In the genomic region with DNA sequence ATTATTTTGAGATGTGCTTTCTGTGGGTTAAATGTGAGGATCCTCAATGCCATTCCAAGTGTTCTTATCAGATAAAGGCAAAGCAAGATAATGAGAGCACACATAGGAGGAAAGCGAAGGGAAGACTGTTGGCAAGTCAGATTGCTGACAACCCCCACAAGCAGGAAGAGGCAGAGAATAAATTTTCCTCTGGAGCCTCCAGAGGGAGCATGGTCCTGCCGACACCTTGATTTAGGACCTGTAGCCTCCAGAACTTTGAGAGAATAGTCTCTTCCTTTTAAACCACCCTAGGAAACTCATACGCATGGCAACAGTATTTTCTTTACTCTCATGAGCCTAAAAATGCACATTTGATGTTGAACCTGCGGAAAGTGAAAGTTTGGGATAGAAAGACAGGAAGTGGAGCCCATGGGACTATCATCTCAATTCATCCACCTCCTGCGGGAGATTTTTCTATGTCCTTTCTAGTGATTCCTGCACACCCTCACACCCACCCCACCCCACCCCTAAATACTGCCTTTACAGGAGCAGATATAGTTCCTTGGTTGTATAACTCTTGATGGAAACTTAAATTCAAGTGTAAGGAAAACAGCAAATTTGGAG, we compare ENCODE assay signal across 9 cellular contexts.
A peak's percentile ranks its signal among the peaks of the same experiment; 100 is the strongest.
DNase-seq lines count a peak whose midpoint lies in the region; ATAC-seq, FAIRE-seq and TF ChIP-seq lines count a peak whose summit lies in the region.
"Had no signal": no experiment of that assay in that cellular context is flagged by ENCODE, and none has a peak within 500 bp of the region (broad histone marks: within the 10 kb centered on the region; RNA-seq: fewer than 3 reads in every experiment).

No MANE protein-coding gene starts in this region.

- no peak overlapping the region for H2BK120ac ChIP-seq in trophoblast cell (ENCODE audit: insufficient read depth, low read length, poor library complexity)

- H3K27me3 ChIP-seq in Panc1 (ENCODE audit: control insufficient read depth, insufficient read depth, low read length) (no peaks in the 10 kb centered on the region), trophoblast cell (ENCODE audit: insufficient read depth, low read length) (no peaks in the 10 kb centered on the region)

- H3K23ac ChIP-seq in trophoblast cell (ENCODE audit: low read length) = no peak overlapping the region

- no CpG with 5 or more reads among the region's 5 CpGs for WGBS in trophoblast cell (ENCODE audit: extremely low coverage, insufficient coverage, insufficient read length)

- no peak overlapping the region for H3K18ac ChIP-seq in trophoblast cell (ENCODE audit: low read length)

- no peaks in the 10 kb centered on the region for H3K79me1 ChIP-seq in trophoblast cell (ENCODE audit: low read length)

- DNase-seq in Daoy (ENCODE audit: low read depth) (peak; percentile 54), Panc1 (ENCODE audit: low read depth, low spot score) (no peak), fibroblast of mammary gland (ENCODE audit: low read depth) (peak; percentile 67), trophoblast cell (peak; percentile 40 to 62), GM12891 (ENCODE audit: insufficient read length, low spot score) (no peak), GM12892 (ENCODE audit: insufficient read length) (no peak)
- DNase-seq: naive B cell had no signal

- H3K27ac ChIP-seq in Panc1 (ENCODE audit: low read length) (no peak overlapping the region), trophoblast cell (ENCODE audit: low read depth, low read length) (no peak overlapping the region)

- H4K91ac ChIP-seq in trophoblast cell (ENCODE audit: low read depth, low read length) = no peak overlapping the region

- H3K9ac ChIP-seq in trophoblast cell (ENCODE audit: low read length) = no peak overlapping the region

- CTCF ChIA-PET in Panc1 (lab: Charles Lee) = no interaction called here

- TF ChIP-seq CTCF in Panc1 (IDR thresholded peaks at IDR 0.05) = peak; percentile 78
- peak; percentile 54 for TF ChIP-seq CTCF in fibroblast of mammary gland (conservative IDR thresholded peaks at IDR 0.05; ENCODE audit: control insufficient read depth, insufficient read depth, low read depth, low read length)

- no peak for FAIRE-seq in GM12891 (lab: Jason Lieb, UNC)
- no peak for FAIRE-seq in GM12892 (lab: Jason Lieb, UNC)

- H3K36me3 ChIP-seq in Panc1 (ENCODE audit: control insufficient read depth, insufficient read depth, low read length) (no peaks in the 10 kb centered on the region), trophoblast cell (ENCODE audit: control insufficient read depth in 1 of 2, insufficient read depth in 2 of 2, low read length in 2 of 2) (no peaks in the 10 kb centered on the region)

- peak; percentile 80 for ATAC-seq in Panc1
- no peak for ATAC-seq in HG03457 (IDR thresholded peaks at IDR 0.05; ENCODE audit: unreplicated experiment)
- no peak for ATAC-seq in GM21723 (IDR thresholded peaks at IDR 0.05; ENCODE audit: unreplicated experiment)

- no peak overlapping the region for H3K4ac ChIP-seq in trophoblast cell (ENCODE audit: low read depth, low read length)

- no peak overlapping the region for H3K14ac ChIP-seq in trophoblast cell (ENCODE audit: low read length)

- H4K12ac ChIP-seq in trophoblast cell (ENCODE audit: low read depth, low read length) = no peak overlapping the region

- H4K8ac ChIP-seq in trophoblast cell (ENCODE audit: low read depth, low read length) = no peak overlapping the region

- no peak overlapping the region for H2AFZ ChIP-seq in trophoblast cell (ENCODE audit: insufficient read depth, low read length, poor library complexity)

- no peak overlapping the region for H2BK5ac ChIP-seq in trophoblast cell (ENCODE audit: low read depth, low read length, poor library complexity)

- no peak overlapping the region for H2BK12ac ChIP-seq in trophoblast cell (ENCODE audit: low read length)

- no peak overlapping the region for H3K4me3 ChIP-seq in Panc1 (ENCODE audit: low read depth in 2 of 2, low read length in 2 of 2)
- no peak overlapping the region for H3K4me3 ChIP-seq in fibroblast of mammary gland (ENCODE audit: control insufficient read depth, low read depth, low read length)
- H3K4me3 ChIP-seq in trophoblast cell (ENCODE audit: low read depth, low read length) = no peak overlapping the region

- intact Hi-C loops in Panc1 (cut with micrococcal nuclease; ENCODE audit: unreplicated experiment) = loop anchor here (5.0 to 10.0 kb wide), 2 partner anchors 292 to 915 kb away; a partner anchor contains a TSS

- no peaks in the 10 kb centered on the region for H3K9me3 ChIP-seq in Panc1 (ENCODE audit: control insufficient read depth, insufficient read depth, low read depth, low read length)
- peaks cover 2% of the 10 kb centered on the region for H3K9me3 ChIP-seq in trophoblast cell (ENCODE audit: insufficient read depth, low read depth, low read length)

- in situ Hi-C loops in Panc1 (cut with HindIII; ENCODE audit: low pct_unique_long_range_greater_than_20kb, low sequenced_read_pairs) = no loop called here

- H3K79me2 ChIP-seq in trophoblast cell (ENCODE audit: control insufficient read depth, insufficient read depth, low read length, poor library complexity) = no peaks in the 10 kb centered on the region

- TF ChIP-seq POLR2A in GM12891 (IDR thresholded peaks at IDR 0.05; ENCODE audit: low read depth, low read length) = no peak
- no peak for TF ChIP-seq POLR2A in GM12892 (IDR thresholded peaks at IDR 0.05; ENCODE audit: low read depth, low read length)

- H2AK5ac ChIP-seq in trophoblast cell (ENCODE audit: low read length) = no peak overlapping the region

- POLR2A ChIA-PET in Panc1 (lab: Charles Lee) = no interaction called here

- no TSS peak for BruUV-seq in Panc1 (replicated peaks; lab: Mats Ljungman, UMichigan)

- H3K4me1 ChIP-seq in Panc1 (ENCODE audit: control insufficient read depth, insufficient read depth, low read length) (peaks cover 9% of the 10 kb centered on the region), trophoblast cell (ENCODE audit: control insufficient read depth in 1 of 2, insufficient read depth in 2 of 2, low read length in 2 of 2) (peaks cover 5 to 16% of the 10 kb centered on the region in 2 experiments)

- H3K4me2 ChIP-seq in trophoblast cell (ENCODE audit: low read length) = no peak overlapping the region

TF ChIP-seq in GM12891, 5 proteins besides CTCF, POLR2A, EP300 and RAD21:
- TF ChIP-seq POLR2AphosphoS5 (IDR thresholded peaks at IDR 0.05; ENCODE audit: low read depth, low read length) = no peak
- no peak for TF ChIP-seq TAF1 (IDR thresholded peaks at IDR 0.05; ENCODE audit: low read depth, low read length)
- no peak for TF ChIP-seq PAX5 (IDR thresholded peaks at IDR 0.05; ENCODE audit: insufficient read depth, low read length, severe bottlenecking)
- no peak for TF ChIP-seq POU2F2 (IDR thresholded peaks at IDR 0.05; ENCODE audit: low read depth, low read length)
- TF ChIP-seq SPI1 (IDR thresholded peaks at IDR 0.05; ENCODE audit: low read depth, low read length) = no peak

Comparison
In these comparisons a context has a peak if more than half of its experiments do, and no peak if none do; other contexts are left out.
1. DNase-seq: peak in Daoy (single experiment), fibroblast of mammary gland (single experiment) and trophoblast cell (2 of 2); none in Panc1 (single experiment), GM12891 (single experiment) and GM12892 (single experiment).